15 cellular contexts compared by ENCODE assay signal in the genomic region with DNA sequence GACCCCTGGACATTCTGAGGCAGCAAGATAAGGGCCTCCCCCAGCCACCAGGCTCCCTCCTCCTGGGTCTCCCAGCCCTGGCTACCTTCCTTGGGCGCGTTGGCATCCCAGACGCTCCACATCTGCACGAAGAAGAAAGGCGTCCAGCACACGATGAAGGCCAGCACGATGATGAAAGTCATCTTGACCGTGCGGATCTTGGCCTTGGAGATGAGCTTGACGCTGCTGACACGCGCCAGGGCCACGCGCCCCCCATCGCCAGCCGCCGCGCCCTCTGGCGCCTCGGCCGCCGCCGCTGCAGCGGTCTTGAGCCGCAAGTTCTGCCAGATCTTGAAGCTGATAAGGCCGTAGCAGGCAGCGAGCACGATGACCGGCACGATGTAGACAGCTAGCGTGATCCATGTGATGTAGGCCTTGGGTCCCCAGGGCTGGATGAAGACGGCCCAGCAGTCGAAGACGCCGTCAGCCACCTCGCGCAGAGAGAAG. TPM values are rescaled to one million over a fixed set of nuclear protein-coding genes. Genes with fewer than 3 reads are reported as not detected.
A peak's percentile ranks its signal among the peaks of the same experiment; 100 is the strongest.
DNase-seq lines count a peak whose midpoint lies in the region; ATAC-seq and TF ChIP-seq lines count a peak whose summit lies in the region.
"Had no signal": no experiment of that assay in that cellular context is flagged by ENCODE, and none has a peak within 500 bp of the region (broad histone marks: within the 10 kb centered on the region; RNA-seq: fewer than 3 reads in every experiment).

No MANE protein-coding gene starts in this region.

- no peak overlapping the region for H2BK15ac ChIP-seq in neuronal stem cell (ENCODE audit: low read length)

- H3K23ac ChIP-seq in neuronal stem cell (ENCODE audit: low read depth, low read length, poor library complexity), result peak overlapping the region; percentile 1

- CTCF ChIA-PET in BJ (lab: Yijun Ruan, JAX), result interaction anchor here (1.2 to 4.4 kb wide), 3 partner anchors 12 to 124 kb away, joined by 3 to 31 read pairs (median 5); no protein-coding TSS in a partner anchor

- H3K4ac ChIP-seq in neuronal stem cell (ENCODE audit: low read length), result no peak overlapping the region

- H3K27ac Mint-ChIP-seq in endodermal cell, result no peak overlapping the region
- H3K27ac Mint-ChIP-seq: activated CD4-positive, alpha-beta memory T cell treated with anti-CD3 and anti-CD28 coated beads for 36 hours had no signal

- H3K18ac ChIP-seq in neuronal stem cell (ENCODE audit: low read length), result peak overlapping the region; percentile 71

- H3K27me3 ChIP-seq in BJ (ENCODE audit: control insufficient read depth, insufficient read depth, low read length), result no peaks in the 10 kb centered on the region
- H3K27me3 ChIP-seq in endodermal cell (ENCODE audit: control insufficient read depth, insufficient read depth, low read length, poor library complexity, severe bottlenecking), result peaks cover 34% of the 10 kb centered on the region
- H3K27me3 ChIP-seq in neuronal stem cell (ENCODE audit: control insufficient read depth in 3 of 3, insufficient read depth in 3 of 3, low read depth in 1 of 3, low read length in 3 of 3), result peaks cover 0 to 25% (median 10%) of the 10 kb centered on the region in 3 experiments

- no peak overlapping the region for H2BK120ac ChIP-seq in neuronal stem cell (ENCODE audit: low read depth, low read length)

- TF ChIP-seq CTCF in BJ (IDR thresholded peaks at IDR 0.05; ENCODE audit: insufficient read depth, low read depth, low read length) (no peak), endodermal cell (conservative IDR thresholded peaks at IDR 0.05) (no peak)

- H3K36me3 ChIP-seq in BJ (ENCODE audit: control insufficient read depth, insufficient read depth, low read length), result peaks cover 29% of the 10 kb centered on the region
- no peaks in the 10 kb centered on the region for H3K36me3 ChIP-seq in endodermal cell (ENCODE audit: control insufficient read depth, insufficient read depth, low read length)
- no peaks in the 10 kb centered on the region for H3K36me3 ChIP-seq in neuronal stem cell (replicated peaks in 1 of 2; ENCODE audit: control insufficient read depth in 2 of 2, insufficient read depth in 2 of 2, low read length in 2 of 2)

- H3K14ac ChIP-seq in neuronal stem cell (ENCODE audit: low read length), result no peak overlapping the region

- no peaks in the 10 kb centered on the region for H3K79me1 ChIP-seq in neuronal stem cell (ENCODE audit: low read depth, low read length)

- H4K8ac ChIP-seq in neuronal stem cell (ENCODE audit: low read depth, low read length), result no peak overlapping the region

- peak overlapping the region; percentile 86 for H2BK12ac ChIP-seq in neuronal stem cell (ENCODE audit: low read length)

- H3K9me3 ChIP-seq in endodermal cell (ENCODE audit: control insufficient read depth, low read length) (no peaks in the 10 kb centered on the region), neuronal stem cell (replicated peaks in 1 of 2; ENCODE audit: control insufficient read depth in 2 of 2, insufficient read depth in 1 of 2, low read depth in 1 of 2, low read length in 2 of 2) (peaks cover 0 to 29% of the 10 kb centered on the region in 2 donors)

- H4K91ac ChIP-seq in neuronal stem cell (ENCODE audit: low read depth, low read length, poor library complexity), result no peak overlapping the region

- peaks cover 56% of the 10 kb centered on the region for H3K27me3 Mint-ChIP-seq in endodermal cell (ENCODE audit: insufficient read depth)

- DNase-seq in BJ (ENCODE audit: low read depth) (no peak), endodermal cell (no peak), neuronal stem cell (ENCODE audit: low spot score) (no peak), activated gamma-delta T cell (lab: John Stamatoyannopoulos, UW) (no peak)
- DNase-seq: activated naive CD4-positive, alpha-beta T cell treated with anti-CD3 and anti-CD28 coated beads, Interleukin-2, amount 50 U/mL, for 16 hours; left cardiac atrium; NCI-H226 had no signal

- peak overlapping the region; percentile 74 for H2AK5ac ChIP-seq in neuronal stem cell (ENCODE audit: low read depth, low read length)

- POLR2A ChIA-PET in BJ (lab: Charles Lee), result no interaction called here

- H3K9ac ChIP-seq in endodermal cell (ENCODE audit: extremely low read depth, low read length, poor library complexity, severe bottlenecking) (no peak overlapping the region), neuronal stem cell (ENCODE audit: low read depth, low read length, poor library complexity) (peak overlapping the region; percentile 67)

- no peaks in the 10 kb centered on the region for H3K9me3 Mint-ChIP-seq in endodermal cell
- H3K9me3 Mint-ChIP-seq: activated CD4-positive, alpha-beta memory T cell treated with anti-CD3 and anti-CD28 coated beads for 36 hours had no signal

- no peak overlapping the region for H3K4me2 ChIP-seq in neuronal stem cell (ENCODE audit: insufficient read depth, low read length, poor library complexity, severe bottlenecking)

- no peaks in the 10 kb centered on the region for H3K36me3 Mint-ChIP-seq in endodermal cell (ENCODE audit: low read depth)
- H3K36me3 Mint-ChIP-seq: activated CD4-positive, alpha-beta memory T cell treated with anti-CD3 and anti-CD28 coated beads for 36 hours had no signal

- H3K4me1 ChIP-seq in endodermal cell (ENCODE audit: control insufficient read depth, insufficient read depth, low read length) (peaks cover 15% of the 10 kb centered on the region), neuronal stem cell (ENCODE audit: control insufficient read depth in 2 of 2, insufficient read depth in 1 of 2, low read depth in 1 of 2, low read length in 2 of 2) (peaks cover 2 to 7% of the 10 kb centered on the region in 2 donors)

- H3K4me1 Mint-ChIP-seq in endodermal cell, result peaks cover 26% of the 10 kb centered on the region

- H3K4me3 ChIP-seq in BJ (ENCODE audit: low read depth, low read length) (peak overlapping the region; percentile 73), endodermal cell (ENCODE audit: low read length) (peak overlapping the region; percentile 53), neuronal stem cell (ENCODE audit: low read length in 2 of 2) (peak overlapping the region in 1 of 2 donors; percentile 74)

- H2AFZ ChIP-seq in neuronal stem cell (ENCODE audit: low read length), result no peak overlapping the region

- H3K27ac ChIP-seq in endodermal cell (ENCODE audit: low read depth, low read length) (no peak overlapping the region), neuronal stem cell (replicated peaks; ENCODE audit: low read length) (no peak overlapping the region)
- H3K27ac ChIP-seq: HL-60 had no signal

- no peak overlapping the region for H3K4me3 Mint-ChIP-seq in endodermal cell
- H3K4me3 Mint-ChIP-seq: activated CD4-positive, alpha-beta memory T cell treated with anti-CD3 and anti-CD28 coated beads for 36 hours had no signal

- 84 to 86% methylated on average over 32 to 37 of the region's 37 CpGs for WGBS in endodermal cell (ENCODE audit: insufficient coverage in 1 of 2, insufficient read length in 1 of 2), 2 experiments
- WGBS in neuronal stem cell (ENCODE audit: extremely low coverage in 2 of 2, insufficient read length in 2 of 2, insufficient replicate concordance in 1 of 2), 2 donors, result no CpG with 5 or more reads among the region's 37 CpGs

- H2BK5ac ChIP-seq in neuronal stem cell (ENCODE audit: low read length), result no peak overlapping the region

- ATAC-seq in HG03354 (IDR thresholded peaks at IDR 0.05; ENCODE audit: poor library complexity, severe bottlenecking, unreplicated experiment) (peak; percentile 11), GM18873 (IDR thresholded peaks at IDR 0.05; ENCODE audit: low FRiP score, unreplicated experiment) (no peak), GM18520 (IDR thresholded peaks at IDR 0.05; ENCODE audit: unreplicated experiment) (no peak), HG02938 (IDR thresholded peaks at IDR 0.05; ENCODE audit: unreplicated experiment) (no peak)

RNA-seq across cellular contexts. Expression of a gene that starts 2.2 kb away (rescaled TPM):
- polyA plus RNA-seq in BJ (2011; rRNA removed), result 168 and 195 TPM in 2 replicates
- polyA minus RNA-seq in BJ (2011; rRNA and poly(A)+ RNA removed), result 223 and 231 TPM in 2 replicates
- 10 to 100 TPM; 10.6 to 13.1 TPM for total RNA-seq in endodermal cell
- 8.5 TPM for polyA plus RNA-seq in endodermal cell (2013, experiment 1 of 2)
- 10.4 TPM for polyA plus RNA-seq in endodermal cell (2013, experiment 2 of 2)
- 0.73 TPM for polyA plus RNA-seq in neuronal stem cell (2013, experiment 1 of 2)
- 0.69 TPM for polyA plus RNA-seq in neuronal stem cell (2013, experiment 2 of 2)

RNA-seq across cellular contexts. Expression of a gene that starts 33.6 kb away (rescaled TPM):
- polyA plus RNA-seq in BJ (2011; rRNA removed), result 0.05 TPM in 1 of 2 replicates, not detected in the other
- polyA minus RNA-seq in BJ (2011; rRNA and poly(A)+ RNA removed), result not detected in 2 replicates
- not detected for total RNA-seq in endodermal cell
- not detected for polyA plus RNA-seq in endodermal cell (2013, experiment 1 of 2)
- polyA plus RNA-seq in endodermal cell (2013, experiment 2 of 2), result not detected
- 0.03 TPM for polyA plus RNA-seq in neuronal stem cell (2013, experiment 1 of 2)
- 0.04 TPM for polyA plus RNA-seq in neuronal stem cell (2013, experiment 2 of 2)
- total RNA-seq: activated CD4-positive, alpha-beta memory T cell treated with anti-CD3 and anti-CD28 coated beads for 36 hours; Daoy; frontal cortex had no signal
